Comparison of ENCODE assay signal across 2 cellular contexts in the genomic region with DNA sequence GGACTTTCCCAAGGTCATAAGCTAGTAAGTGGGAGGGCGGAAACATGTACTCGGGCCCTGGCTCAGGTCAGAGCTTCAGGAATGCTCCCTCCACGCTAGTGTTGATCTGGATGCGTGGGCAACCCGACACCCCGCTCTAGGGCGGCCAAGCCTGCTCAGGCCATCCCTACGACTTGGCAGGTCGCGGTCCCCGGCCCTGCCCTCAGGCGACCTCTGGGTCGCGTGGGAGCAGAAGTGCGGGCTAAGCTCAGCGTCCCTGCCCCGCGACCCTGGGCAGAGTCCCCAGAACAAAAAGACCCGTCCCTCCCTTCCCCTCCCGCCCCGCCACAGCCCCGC.
TF ChIP-seq lines count a peak whose summit lies in the region.

No MANE protein-coding gene starts in this region.

TF ChIP-seq in HEK293, 187 proteins besides CTCF, POLR2A, EP300 and RAD21 (continued from another document and continues in another):
- TF ChIP-seq, protein P1, sequence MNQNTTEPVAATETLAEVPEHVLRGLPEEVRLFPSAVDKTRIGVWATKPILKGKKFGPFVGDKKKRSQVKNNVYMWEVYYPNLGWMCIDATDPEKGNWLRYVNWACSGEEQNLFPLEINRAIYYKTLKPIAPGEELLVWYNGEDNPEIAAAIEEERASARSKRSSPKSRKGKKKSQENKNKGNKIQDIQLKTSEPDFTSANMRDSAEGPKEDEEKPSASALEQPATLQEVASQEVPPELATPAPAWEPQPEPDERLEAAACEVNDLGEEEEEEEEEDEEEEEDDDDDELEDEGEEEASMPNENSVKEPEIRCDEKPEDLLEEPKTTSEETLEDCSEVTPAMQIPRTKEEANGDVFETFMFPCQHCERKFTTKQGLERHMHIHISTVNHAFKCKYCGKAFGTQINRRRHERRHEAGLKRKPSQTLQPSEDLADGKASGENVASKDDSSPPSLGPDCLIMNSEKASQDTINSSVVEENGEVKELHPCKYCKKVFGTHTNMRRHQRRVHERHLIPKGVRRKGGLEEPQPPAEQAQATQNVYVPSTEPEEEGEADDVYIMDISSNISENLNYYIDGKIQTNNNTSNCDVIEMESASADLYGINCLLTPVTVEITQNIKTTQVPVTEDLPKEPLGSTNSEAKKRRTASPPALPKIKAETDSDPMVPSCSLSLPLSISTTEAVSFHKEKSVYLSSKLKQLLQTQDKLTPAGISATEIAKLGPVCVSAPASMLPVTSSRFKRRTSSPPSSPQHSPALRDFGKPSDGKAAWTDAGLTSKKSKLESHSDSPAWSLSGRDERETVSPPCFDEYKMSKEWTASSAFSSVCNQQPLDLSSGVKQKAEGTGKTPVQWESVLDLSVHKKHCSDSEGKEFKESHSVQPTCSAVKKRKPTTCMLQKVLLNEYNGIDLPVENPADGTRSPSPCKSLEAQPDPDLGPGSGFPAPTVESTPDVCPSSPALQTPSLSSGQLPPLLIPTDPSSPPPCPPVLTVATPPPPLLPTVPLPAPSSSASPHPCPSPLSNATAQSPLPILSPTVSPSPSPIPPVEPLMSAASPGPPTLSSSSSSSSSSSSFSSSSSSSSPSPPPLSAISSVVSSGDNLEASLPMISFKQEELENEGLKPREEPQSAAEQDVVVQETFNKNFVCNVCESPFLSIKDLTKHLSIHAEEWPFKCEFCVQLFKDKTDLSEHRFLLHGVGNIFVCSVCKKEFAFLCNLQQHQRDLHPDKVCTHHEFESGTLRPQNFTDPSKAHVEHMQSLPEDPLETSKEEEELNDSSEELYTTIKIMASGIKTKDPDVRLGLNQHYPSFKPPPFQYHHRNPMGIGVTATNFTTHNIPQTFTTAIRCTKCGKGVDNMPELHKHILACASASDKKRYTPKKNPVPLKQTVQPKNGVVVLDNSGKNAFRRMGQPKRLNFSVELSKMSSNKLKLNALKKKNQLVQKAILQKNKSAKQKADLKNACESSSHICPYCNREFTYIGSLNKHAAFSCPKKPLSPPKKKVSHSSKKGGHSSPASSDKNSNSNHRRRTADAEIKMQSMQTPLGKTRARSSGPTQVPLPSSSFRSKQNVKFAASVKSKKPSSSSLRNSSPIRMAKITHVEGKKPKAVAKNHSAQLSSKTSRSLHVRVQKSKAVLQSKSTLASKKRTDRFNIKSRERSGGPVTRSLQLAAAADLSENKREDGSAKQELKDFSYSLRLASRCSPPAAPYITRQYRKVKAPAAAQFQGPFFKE (tag by site-specific recombination; IDR thresholded peaks at IDR 0.05; ENCODE audit: borderline replicate concordance) = no peak
- 0 out of 2 replicates have a peak, but pooled peaks have one; percentile 19 for TF ChIP-seq ZNF146 (tag by site-specific recombination; IDR thresholded peaks at IDR 0.05)
- TF ChIP-seq, protein P2, sequence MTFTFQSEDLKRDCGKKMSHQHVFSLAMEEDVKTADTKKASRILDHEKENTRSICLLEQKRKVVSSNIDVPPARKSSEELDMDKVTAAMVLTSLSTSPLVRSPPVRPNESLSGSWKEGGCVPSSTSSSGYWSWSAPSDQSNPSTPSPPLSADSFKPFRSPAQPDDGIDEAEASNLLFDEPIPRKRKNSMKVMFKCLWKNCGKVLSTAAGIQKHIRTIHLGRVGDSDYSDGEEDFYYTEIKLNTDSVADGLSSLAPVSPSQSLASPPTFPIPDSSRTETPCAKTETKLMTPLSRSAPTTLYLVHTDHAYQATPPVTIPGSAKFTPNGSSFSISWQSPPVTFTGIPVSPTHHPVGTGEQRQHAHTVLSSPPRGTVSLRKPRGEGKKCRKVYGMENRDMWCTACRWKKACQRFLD (tag by site-specific recombination; IDR thresholded peaks at IDR 0.05) = no peak
- TF ChIP-seq, protein P3, sequence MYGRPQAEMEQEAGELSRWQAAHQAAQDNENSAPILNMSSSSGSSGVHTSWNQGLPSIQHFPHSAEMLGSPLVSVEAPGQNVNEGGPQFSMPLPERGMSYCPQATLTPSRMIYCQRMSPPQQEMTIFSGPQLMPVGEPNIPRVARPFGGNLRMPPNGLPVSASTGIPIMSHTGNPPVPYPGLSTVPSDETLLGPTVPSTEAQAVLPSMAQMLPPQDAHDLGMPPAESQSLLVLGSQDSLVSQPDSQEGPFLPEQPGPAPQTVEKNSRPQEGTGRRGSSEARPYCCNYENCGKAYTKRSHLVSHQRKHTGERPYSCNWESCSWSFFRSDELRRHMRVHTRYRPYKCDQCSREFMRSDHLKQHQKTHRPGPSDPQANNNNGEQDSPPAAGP (tag by site-specific recombination; IDR thresholded peaks at IDR 0.05) = 0 out of 2 replicates have a peak, but pooled peaks have one; percentile 43
- TF ChIP-seq ZNF202 (tag by site-specific recombination; IDR thresholded peaks at IDR 0.05; ENCODE audit: borderline replicate concordance) = no peak
- TF ChIP-seq ZNF658 (tag by site-specific recombination; IDR thresholded peaks at IDR 0.05) = no peak
- TF ChIP-seq ZNF214 (tag by site-specific recombination; IDR thresholded peaks at IDR 0.05; ENCODE audit: borderline replicate concordance) = no peak
- TF ChIP-seq MZF1 (tag by site-specific recombination; IDR thresholded peaks at IDR 0.05; ENCODE audit: borderline replicate concordance) = no peak
- TF ChIP-seq, protein P4, sequence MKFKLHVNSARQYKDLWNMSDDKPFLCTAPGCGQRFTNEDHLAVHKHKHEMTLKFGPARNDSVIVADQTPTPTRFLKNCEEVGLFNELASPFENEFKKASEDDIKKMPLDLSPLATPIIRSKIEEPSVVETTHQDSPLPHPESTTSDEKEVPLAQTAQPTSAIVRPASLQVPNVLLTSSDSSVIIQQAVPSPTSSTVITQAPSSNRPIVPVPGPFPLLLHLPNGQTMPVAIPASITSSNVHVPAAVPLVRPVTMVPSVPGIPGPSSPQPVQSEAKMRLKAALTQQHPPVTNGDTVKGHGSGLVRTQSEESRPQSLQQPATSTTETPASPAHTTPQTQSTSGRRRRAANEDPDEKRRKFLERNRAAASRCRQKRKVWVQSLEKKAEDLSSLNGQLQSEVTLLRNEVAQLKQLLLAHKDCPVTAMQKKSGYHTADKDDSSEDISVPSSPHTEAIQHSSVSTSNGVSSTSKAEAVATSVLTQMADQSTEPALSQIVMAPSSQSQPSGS (tag by site-specific recombination; IDR thresholded peaks at IDR 0.05; ENCODE audit: low read depth) = no peak
- peak; percentile 81; the same call in 1 of the 2 replicates for TF ChIP-seq ZBTB48 (tag by site-specific recombination; IDR thresholded peaks at IDR 0.05)
- peak; percentile 72; the same call in 1 of the 2 replicates for TF ChIP-seq SP7 (tag by site-specific recombination; IDR thresholded peaks at IDR 0.05)
- no peak for TF ChIP-seq ZNF211 (tag by site-specific recombination; IDR thresholded peaks at IDR 0.05; ENCODE audit: low read depth)
- peak; percentile 89 for TF ChIP-seq ZFHX2 (tag by site-specific recombination; conservative IDR thresholded peaks at IDR 0.05)

TF ChIP-seq in HepG2, 621 proteins besides CTCF, POLR2A, EP300 and RAD21 (continued from another document and continues in another):
- TF ChIP-seq, protein P5, sequence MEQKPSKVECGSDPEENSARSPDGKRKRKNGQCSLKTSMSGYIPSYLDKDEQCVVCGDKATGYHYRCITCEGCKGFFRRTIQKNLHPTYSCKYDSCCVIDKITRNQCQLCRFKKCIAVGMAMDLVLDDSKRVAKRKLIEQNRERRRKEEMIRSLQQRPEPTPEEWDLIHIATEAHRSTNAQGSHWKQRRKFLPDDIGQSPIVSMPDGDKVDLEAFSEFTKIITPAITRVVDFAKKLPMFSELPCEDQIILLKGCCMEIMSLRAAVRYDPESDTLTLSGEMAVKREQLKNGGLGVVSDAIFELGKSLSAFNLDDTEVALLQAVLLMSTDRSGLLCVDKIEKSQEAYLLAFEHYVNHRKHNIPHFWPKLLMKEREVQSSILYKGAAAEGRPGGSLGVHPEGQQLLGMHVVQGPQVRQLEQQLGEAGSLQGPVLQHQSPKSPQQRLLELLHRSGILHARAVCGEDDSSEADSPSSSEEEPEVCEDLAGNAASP (CRISPR knock-in tag; IDR thresholded peaks at IDR 0.05; ENCODE audit: borderline replicate concordance) = peak; percentile 93
- TF ChIP-seq, protein P6, sequence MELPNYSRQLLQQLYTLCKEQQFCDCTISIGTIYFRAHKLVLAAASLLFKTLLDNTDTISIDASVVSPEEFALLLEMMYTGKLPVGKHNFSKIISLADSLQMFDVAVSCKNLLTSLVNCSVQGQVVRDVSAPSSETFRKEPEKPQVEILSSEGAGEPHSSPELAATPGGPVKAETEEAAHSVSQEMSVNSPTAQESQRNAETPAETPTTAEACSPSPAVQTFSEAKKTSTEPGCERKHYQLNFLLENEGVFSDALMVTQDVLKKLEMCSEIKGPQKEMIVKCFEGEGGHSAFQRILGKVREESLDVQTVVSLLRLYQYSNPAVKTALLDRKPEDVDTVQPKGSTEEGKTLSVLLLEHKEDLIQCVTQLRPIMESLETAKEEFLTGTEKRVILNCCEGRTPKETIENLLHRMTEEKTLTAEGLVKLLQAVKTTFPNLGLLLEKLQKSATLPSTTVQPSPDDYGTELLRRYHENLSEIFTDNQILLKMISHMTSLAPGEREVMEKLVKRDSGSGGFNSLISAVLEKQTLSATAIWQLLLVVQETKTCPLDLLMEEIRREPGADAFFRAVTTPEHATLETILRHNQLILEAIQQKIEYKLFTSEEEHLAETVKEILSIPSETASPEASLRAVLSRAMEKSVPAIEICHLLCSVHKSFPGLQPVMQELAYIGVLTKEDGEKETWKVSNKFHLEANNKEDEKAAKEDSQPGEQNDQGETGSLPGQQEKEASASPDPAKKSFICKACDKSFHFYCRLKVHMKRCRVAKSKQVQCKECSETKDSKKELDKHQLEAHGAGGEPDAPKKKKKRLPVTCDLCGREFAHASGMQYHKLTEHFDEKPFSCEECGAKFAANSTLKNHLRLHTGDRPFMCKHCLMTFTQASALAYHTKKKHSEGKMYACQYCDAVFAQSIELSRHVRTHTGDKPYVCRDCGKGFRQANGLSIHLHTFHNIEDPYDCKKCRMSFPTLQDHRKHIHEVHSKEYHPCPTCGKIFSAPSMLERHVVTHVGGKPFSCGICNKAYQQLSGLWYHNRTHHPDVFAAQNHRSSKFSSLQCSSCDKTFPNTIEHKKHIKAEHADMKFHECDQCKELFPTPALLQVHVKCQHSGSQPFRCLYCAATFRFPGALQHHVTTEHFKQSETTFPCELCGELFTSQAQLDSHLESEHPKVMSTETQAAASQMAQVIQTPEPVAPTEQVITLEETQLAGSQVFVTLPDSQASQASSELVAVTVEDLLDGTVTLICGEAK (IDR thresholded peaks at IDR 0.05) = no peak
- TF ChIP-seq, protein P6 (CRISPR knock-in tag; IDR thresholded peaks at IDR 0.05) = peak; percentile 68
- TF ChIP-seq ZNF430 (CRISPR knock-in tag; IDR thresholded peaks at IDR 0.05) (peak; percentile 32; the same call in 1 of the 2 replicates), ZNF451 (CRISPR knock-in tag; IDR thresholded peaks at IDR 0.05) (0 out of 2 replicates have a peak, but pooled peaks have one; percentile 40), ZNF431 (CRISPR knock-in tag; IDR thresholded peaks at IDR 0.05; ENCODE audit: borderline replicate concordance, low read depth) (no peak), ZNF790 (CRISPR knock-in tag; IDR thresholded peaks at IDR 0.05; ENCODE audit: borderline replicate concordance) (no peak), ZNF747 (CRISPR knock-in tag; IDR thresholded peaks at IDR 0.05; ENCODE audit: borderline replicate concordance) (0 out of 2 replicates have a peak, but pooled peaks have one; percentile 23), HNRNPUL1 (IDR thresholded peaks at IDR 0.05; ENCODE audit: low read depth, low read length) (no peak), HDAC1 (CRISPR knock-in tag; IDR thresholded peaks at IDR 0.05) (peak; percentile 79), SPEN (CRISPR knock-in tag; IDR thresholded peaks at IDR 0.05; ENCODE audit: low read depth) (0 out of 2 replicates have a peak, but pooled peaks have one; percentile 38), ATF7-NPFF (CRISPR knock-in tag; IDR thresholded peaks at IDR 0.05; ENCODE audit: low read depth) (no peak; the same call in 1 of the 2 replicates)
- TF ChIP-seq, protein P7, sequence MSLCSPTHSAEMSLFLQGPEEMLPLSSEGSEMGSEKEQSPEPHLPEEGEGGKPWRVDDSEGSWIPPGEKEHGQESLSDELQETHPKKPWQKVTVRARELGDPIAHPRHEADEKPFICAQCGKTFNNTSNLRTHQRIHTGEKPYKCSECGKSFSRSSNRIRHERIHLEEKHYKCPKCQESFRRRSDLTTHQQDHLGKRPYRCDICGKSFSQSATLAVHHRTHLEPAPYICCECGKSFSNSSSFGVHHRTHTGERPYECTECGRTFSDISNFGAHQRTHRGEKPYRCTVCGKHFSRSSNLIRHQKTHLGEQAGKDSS (CRISPR knock-in tag; IDR thresholded peaks at IDR 0.05; ENCODE audit: borderline replicate concordance, low read depth) = peak; percentile 38; the same call in 1 of the 2 replicates
- TF ChIP-seq, protein P8, sequence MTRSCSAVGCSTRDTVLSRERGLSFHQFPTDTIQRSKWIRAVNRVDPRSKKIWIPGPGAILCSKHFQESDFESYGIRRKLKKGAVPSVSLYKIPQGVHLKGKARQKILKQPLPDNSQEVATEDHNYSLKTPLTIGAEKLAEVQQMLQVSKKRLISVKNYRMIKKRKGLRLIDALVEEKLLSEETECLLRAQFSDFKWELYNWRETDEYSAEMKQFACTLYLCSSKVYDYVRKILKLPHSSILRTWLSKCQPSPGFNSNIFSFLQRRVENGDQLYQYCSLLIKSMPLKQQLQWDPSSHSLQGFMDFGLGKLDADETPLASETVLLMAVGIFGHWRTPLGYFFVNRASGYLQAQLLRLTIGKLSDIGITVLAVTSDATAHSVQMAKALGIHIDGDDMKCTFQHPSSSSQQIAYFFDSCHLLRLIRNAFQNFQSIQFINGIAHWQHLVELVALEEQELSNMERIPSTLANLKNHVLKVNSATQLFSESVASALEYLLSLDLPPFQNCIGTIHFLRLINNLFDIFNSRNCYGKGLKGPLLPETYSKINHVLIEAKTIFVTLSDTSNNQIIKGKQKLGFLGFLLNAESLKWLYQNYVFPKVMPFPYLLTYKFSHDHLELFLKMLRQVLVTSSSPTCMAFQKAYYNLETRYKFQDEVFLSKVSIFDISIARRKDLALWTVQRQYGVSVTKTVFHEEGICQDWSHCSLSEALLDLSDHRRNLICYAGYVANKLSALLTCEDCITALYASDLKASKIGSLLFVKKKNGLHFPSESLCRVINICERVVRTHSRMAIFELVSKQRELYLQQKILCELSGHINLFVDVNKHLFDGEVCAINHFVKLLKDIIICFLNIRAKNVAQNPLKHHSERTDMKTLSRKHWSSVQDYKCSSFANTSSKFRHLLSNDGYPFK (CRISPR knock-in tag; IDR thresholded peaks at IDR 0.05; ENCODE audit: borderline replicate concordance) = 0 out of 2 replicates have a peak, but pooled peaks have one; percentile 5
